8 cellular contexts compared by ENCODE assay signal in the genomic region with DNA sequence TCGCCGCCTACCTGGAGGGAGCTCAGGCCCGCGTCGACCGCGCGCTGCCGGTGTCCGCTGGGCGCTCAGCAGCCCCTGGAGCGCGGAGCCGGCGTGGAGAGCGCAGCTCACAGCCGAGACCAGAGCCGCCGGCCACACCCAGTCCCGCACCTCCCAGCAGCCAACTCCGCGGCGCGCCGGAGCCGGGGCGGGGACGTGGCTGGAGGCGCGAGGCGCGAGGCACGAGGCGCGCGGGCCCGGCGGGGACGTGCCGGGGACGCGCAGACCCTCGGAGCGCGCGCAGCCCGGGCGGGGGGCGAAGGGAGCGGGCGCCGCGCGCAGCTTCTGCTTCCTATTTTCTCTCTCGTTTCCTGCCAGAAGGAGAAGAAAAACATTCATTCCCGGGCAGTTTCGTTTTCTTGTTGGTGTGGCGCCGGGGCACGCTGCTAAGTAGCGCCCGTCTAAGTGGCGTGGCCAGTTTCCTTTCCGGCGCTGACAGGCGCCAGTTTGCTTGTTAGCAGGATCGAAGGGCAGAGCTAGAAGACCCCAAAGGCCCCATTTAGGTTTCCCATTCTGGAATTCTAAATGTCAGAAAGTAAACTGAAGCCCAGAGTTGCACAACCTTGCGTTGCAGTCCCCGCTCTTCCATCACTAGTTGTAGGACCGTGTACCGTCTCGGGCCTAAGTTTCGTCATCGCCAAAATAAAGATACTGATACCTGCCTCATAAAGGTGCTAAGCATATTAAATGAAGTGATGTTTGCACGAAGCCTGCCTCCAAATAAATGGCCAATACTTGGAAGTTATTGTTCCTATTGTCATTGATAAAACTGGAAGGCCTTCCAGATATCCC. TPM values are rescaled to one million over a fixed set of nuclear protein-coding genes. Genes with fewer than 3 reads are reported as not detected.
DNase-seq lines count a peak whose midpoint lies in the region; ATAC-seq, FAIRE-seq and TF ChIP-seq lines count a peak whose summit lies in the region.

A gene (minus strand): TSS at position 136 of the 831 bp plus-strand sequence. CDS start 25,270 bp downstream, outside the sequence.

- no peak for TF ChIP-seq RAD21 in A549 (conservative IDR thresholded peaks at IDR 0.05 in 1 of 2, IDR thresholded peaks at IDR 0.05 in 1 of 2)

- H3K4me2 ChIP-seq in A549 (peak within 1 kb of the TSS; percentile 84), mammary epithelial cell (ENCODE audit: insufficient read depth, low read depth, low read length) (peak within 1 kb of the TSS; percentile 89)

- ATAC-seq in A549 (peak; percentile 95 to 97), GM18511 (IDR thresholded peaks at IDR 0.05; ENCODE audit: unreplicated experiment) (peak; percentile 77), HG02970 (IDR thresholded peaks at IDR 0.05; ENCODE audit: low FRiP score, unreplicated experiment) (peak; percentile 58)

- POLR2A ChIA-PET in A549 (lab: Yijun Ruan, JAX) = no interaction called here

- peak within 1 kb of the TSS; percentile 85 to 98 for H3K27ac ChIP-seq in A549
- peak within 1 kb of the TSS; percentile 63 for H3K27ac ChIP-seq in mammary epithelial cell (ENCODE audit: insufficient read depth, low read depth, low read length)
- H3K27ac ChIP-seq in iPS-20b (ENCODE audit: low read length) = no peak within 1 kb of the TSS

- BruUV-seq in mammary epithelial cell (replicated peaks; lab: Mats Ljungman, UMichigan) = no TSS peak

- intact Hi-C loops in mammary epithelial cell (cut with micrococcal nuclease) = loop anchor here (2.0 to 5.0 kb wide), 3 partner anchors 31 to 304 kb away; a partner anchor contains a TSS

- WGBS in A549 (ENCODE audit: missing lambda C conversion rate) = 33% methylated on average over 15 of the region's 75 CpGs
- WGBS in mammary epithelial cell (ENCODE audit: low coverage, missing lambda C conversion rate) = 3% methylated on average over 42 of the region's 75 CpGs

- H4K20me1 ChIP-seq in mammary epithelial cell (ENCODE audit: insufficient read depth, low read length) = no peaks in the 10 kb centered on the region

- H3K27me3 ChIP-seq in mammary epithelial cell (ENCODE audit: insufficient read depth, low read length) = no peaks in the 10 kb centered on the region
- peaks cover 27% of the 10 kb centered on the region for H3K27me3 ChIP-seq in iPS-20b (ENCODE audit: insufficient read depth, low read length)

- DNase-seq in A549 (ENCODE audit: low read depth in 1 of 2, low spot score in 1 of 2) (peak; percentile 57 to 75), NCI-H2029 (lab: John Stamatoyannopoulos, UW) (peak; percentile 76), T-helper 22 cell (ENCODE audit: low read depth) (peak; percentile 4), mammary epithelial cell (peak; percentile 78), skeletal muscle cell (ENCODE audit: low read depth) (peak; percentile 61)

- H3K9me3 ChIP-seq in A549 = no peaks in the 10 kb centered on the region
- no peaks in the 10 kb centered on the region for H3K9me3 ChIP-seq in mammary epithelial cell (replicated peaks; ENCODE audit: insufficient read depth, low read length)
- H3K9me3 ChIP-seq in iPS-20b (ENCODE audit: insufficient read depth, low read depth, low read length) = no peaks in the 10 kb centered on the region

- dilution Hi-C loops in mammary epithelial cell (cut with HindIII; ENCODE audit: low sequenced_read_pairs) = no loop called here

- H3K9ac ChIP-seq in mammary epithelial cell (ENCODE audit: insufficient read depth, low read length) (peak within 1 kb of the TSS; percentile 82), iPS-20b (ENCODE audit: low read depth, low read length) (peak within 1 kb of the TSS; percentile 62; the same call in 1 of the 2 replicates)

- peaks cover 3% of the 10 kb centered on the region for H3K36me3 ChIP-seq in mammary epithelial cell (ENCODE audit: insufficient read depth, low read length)
- no peaks in the 10 kb centered on the region for H3K36me3 ChIP-seq in iPS-20b (ENCODE audit: insufficient read depth, low read depth, low read length)

- no peak for TF ChIP-seq CTCF in A549 (IDR thresholded peaks at IDR 0.05)
- no peak for TF ChIP-seq CTCF in mammary epithelial cell (conservative IDR thresholded peaks at IDR 0.05 in 1 of 2, IDR thresholded peaks at IDR 0.05 in 1 of 2; ENCODE audit: extremely low read depth in 1 of 2, insufficient read depth in 1 of 2, low read depth in 1 of 2, low read length in 2 of 2)

- H3K4me3 ChIP-seq in A549 (peak within 1 kb of the TSS; percentile 77), mammary epithelial cell (replicated peaks in 1 of 3; ENCODE audit: insufficient read depth in 1 of 3, low read depth in 2 of 3, low read length in 3 of 3) (peak within 1 kb of the TSS; percentile 47 to 77 (median 71)), iPS-20b (ENCODE audit: low read length) (peak within 1 kb of the TSS; percentile 74), skeletal muscle cell (ENCODE audit: low read depth, low read length) (peak within 1 kb of the TSS; percentile 88)

- peaks cover 44% of the 10 kb centered on the region for H3K79me2 ChIP-seq in mammary epithelial cell (ENCODE audit: insufficient read depth, low read length)

- H3K4me1 ChIP-seq in A549 (0 out of 3 replicates have a peak, but pooled peaks cover 3% of the 10 kb centered on the region), mammary epithelial cell (ENCODE audit: insufficient read depth, low read length) (peaks cover 29% of the 10 kb centered on the region), iPS-20b (ENCODE audit: insufficient read depth, low read length) (peaks cover 23% of the 10 kb centered on the region)

- H2AFZ ChIP-seq in mammary epithelial cell (ENCODE audit: low read depth, low read length) = peak within 1 kb of the TSS; percentile 87

- peak; percentile 74 for TF ChIP-seq POLR2A in A549 (IDR thresholded peaks at IDR 0.05; ENCODE audit: low read length)

- in situ Hi-C loops in mammary epithelial cell (cut with MboI; ENCODE audit: low sequenced_read_pairs in 2 of 2) = no loop called here

- FAIRE-seq in A549 (lab: Jason Lieb, UNC) = no peak

- CTCF ChIA-PET in A549 (lab: Yijun Ruan, JAX) (interaction anchor here (0.5 to 0.9 kb wide), 2 partner anchors 130 to 198 kb away, joined by 3 read pairs; no protein-coding TSS in a partner anchor), mammary epithelial cell (lab: Charles Lee; ENCODE audit: low non-redundant PET) (no interaction called here)

- no peak for TF ChIP-seq EP300 in A549 (IDR thresholded peaks at IDR 0.05)

TF ChIP-seq in A549, 52 proteins besides CTCF, POLR2A, EP300 and RAD21 (continues in another document):
- TF ChIP-seq HOXA7 (CRISPR knock-in tag; IDR thresholded peaks at IDR 0.05) (no peak), JUN (IDR thresholded peaks at IDR 0.05) (peak in 1 of 2 experiments; percentile 62; a peak in 2 of 5 replicates), CEBPB (IDR thresholded peaks at IDR 0.05) (peak; percentile 17 to 62; a peak in 1 of 4 replicates), HOXB13 (CRISPR knock-in tag; IDR thresholded peaks at IDR 0.05; ENCODE audit: low read depth) (0 out of 2 replicates have a peak, but pooled peaks have one; percentile 37), RNF2 (IDR thresholded peaks at IDR 0.05; ENCODE audit: borderline replicate concordance, low read depth) (peak; percentile 47; the same call in 1 of the 2 replicates), NPAS2 (CRISPR knock-in tag; IDR thresholded peaks at IDR 0.05; ENCODE audit: borderline replicate concordance) (0 out of 2 replicates have a peak, but pooled peaks have one; percentile 38), POLR2AphosphoS2 (conservative IDR thresholded peaks at IDR 0.05; ENCODE audit: low read length) (no peak), KDM5A (IDR thresholded peaks at IDR 0.05) (no peak), PHF8 (IDR thresholded peaks at IDR 0.05; ENCODE audit: borderline replicate concordance, low read depth) (no peak), HOXB5 (CRISPR knock-in tag; IDR thresholded peaks at IDR 0.05) (peak; percentile 25; the same call in 1 of the 2 replicates), BHLHE40 (IDR thresholded peaks at IDR 0.05; ENCODE audit: low read depth, low read length) (no peak)
- TF ChIP-seq, protein P1, sequence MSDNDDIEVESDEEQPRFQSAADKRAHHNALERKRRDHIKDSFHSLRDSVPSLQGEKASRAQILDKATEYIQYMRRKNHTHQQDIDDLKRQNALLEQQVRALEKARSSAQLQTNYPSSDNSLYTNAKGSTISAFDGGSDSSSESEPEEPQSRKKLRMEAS (IDR thresholded peaks at IDR 0.05) = peak; percentile 92
- TF ChIP-seq, protein P2, sequence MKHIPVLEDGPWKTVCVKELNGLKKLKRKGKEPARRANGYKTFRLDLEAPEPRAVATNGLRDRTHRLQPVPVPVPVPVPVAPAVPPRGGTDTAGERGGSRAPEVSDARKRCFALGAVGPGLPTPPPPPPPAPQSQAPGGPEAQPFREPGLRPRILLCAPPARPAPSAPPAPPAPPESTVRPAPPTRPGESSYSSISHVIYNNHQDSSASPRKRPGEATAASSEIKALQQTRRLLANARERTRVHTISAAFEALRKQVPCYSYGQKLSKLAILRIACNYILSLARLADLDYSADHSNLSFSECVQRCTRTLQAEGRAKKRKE (CRISPR knock-in tag; IDR thresholded peaks at IDR 0.05; ENCODE audit: low read depth) = 0 out of 2 replicates have a peak, but pooled peaks have one; percentile 16
- TF ChIP-seq, protein P3, sequence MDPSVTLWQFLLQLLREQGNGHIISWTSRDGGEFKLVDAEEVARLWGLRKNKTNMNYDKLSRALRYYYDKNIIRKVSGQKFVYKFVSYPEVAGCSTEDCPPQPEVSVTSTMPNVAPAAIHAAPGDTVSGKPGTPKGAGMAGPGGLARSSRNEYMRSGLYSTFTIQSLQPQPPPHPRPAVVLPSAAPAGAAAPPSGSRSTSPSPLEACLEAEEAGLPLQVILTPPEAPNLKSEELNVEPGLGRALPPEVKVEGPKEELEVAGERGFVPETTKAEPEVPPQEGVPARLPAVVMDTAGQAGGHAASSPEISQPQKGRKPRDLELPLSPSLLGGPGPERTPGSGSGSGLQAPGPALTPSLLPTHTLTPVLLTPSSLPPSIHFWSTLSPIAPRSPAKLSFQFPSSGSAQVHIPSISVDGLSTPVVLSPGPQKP (IDR thresholded peaks at IDR 0.05; ENCODE audit: low read depth, low read length) = no peak
- TF ChIP-seq, protein P4, sequence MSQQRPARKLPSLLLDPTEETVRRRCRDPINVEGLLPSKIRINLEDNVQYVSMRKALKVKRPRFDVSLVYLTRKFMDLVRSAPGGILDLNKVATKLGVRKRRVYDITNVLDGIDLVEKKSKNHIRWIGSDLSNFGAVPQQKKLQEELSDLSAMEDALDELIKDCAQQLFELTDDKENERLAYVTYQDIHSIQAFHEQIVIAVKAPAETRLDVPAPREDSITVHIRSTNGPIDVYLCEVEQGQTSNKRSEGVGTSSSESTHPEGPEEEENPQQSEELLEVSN (IDR thresholded peaks at IDR 0.05; ENCODE audit: borderline replicate concordance, low read depth) = peak; percentile 96

RNA-seq across cellular contexts. Expression of the gene that starts here (rescaled TPM):
- 21.5 and 22.7 TPM in 2 replicates for polyA plus RNA-seq in A549 (2011; rRNA removed)
- polyA plus RNA-seq in A549 (2012; cell fraction: cytosol; rRNA removed) = 4.8 and 5.9 TPM in 2 replicates
- polyA plus RNA-seq in A549 (2012; cell fraction: nucleus; rRNA removed) = 1.8 and 3.0 TPM in 2 replicates
- 10.3 to 11.1 TPM (median 10.9 TPM) in 3 replicates for polyA plus RNA-seq in A549 (2017; fragmentation: RNase III; extraction: RNeasy Plus Mini Kit Qiagen cat#74134 plus additional on column Dnase treatment)
- polyA minus RNA-seq in A549 (2011; rRNA and poly(A)+ RNA removed) = 27.0 and 28.6 TPM in 2 replicates
- 100 to 1,000 TPM in 1 of 2 donors, 10 to 100 TPM in 1; 52.3 to 201 TPM for total RNA-seq in mammary epithelial cell
- polyA plus RNA-seq in mammary epithelial cell = 35.7 TPM
- 110 TPM for polyA minus RNA-seq in mammary epithelial cell

Comparison
In these comparisons a context has a peak if more than half of its experiments do, and no peak if none do; other contexts are left out.
1. DNase-seq: peak in every context shown above with its lines; median percentile 78 in mammary epithelial cell; 76 in NCI-H2029; 66 in A549; 61 in skeletal muscle cell; 4 in T-helper 22 cell.